Comparison of ENCODE assay signal across 8 cellular contexts in genomic region chr6:26054659-26054936, GRCh38. TPM values are rescaled to one million over a fixed set of nuclear protein-coding genes. Genes with fewer than 3 reads are reported as not detected.
DNase-seq lines count a peak whose midpoint lies in the region; ATAC-seq and TF ChIP-seq lines count a peak whose summit lies in the region.

No MANE protein-coding gene starts in this region.

- H3K27me3 ChIP-seq in adrenal gland (no peaks in the 10 kb centered on the region), liver (ENCODE audit: control insufficient read depth in 4 of 4, insufficient read depth in 4 of 4, low read length in 3 of 4) (no peaks in the 10 kb centered on the region), upper lobe of right lung (no peaks in the 10 kb centered on the region)

- H3K4me3 ChIP-seq in adrenal gland (peak overlapping the region in 3 of 4 donors; percentile 1 to 72 (median 39)), liver (ENCODE audit: low read depth in 1 of 3, low read length in 3 of 3) (peak overlapping the region; percentile 66 to 97 (median 94)), upper lobe of right lung (peak overlapping the region; percentile 76)

- H3K36me3 ChIP-seq in adrenal gland (replicated peaks in 1 of 2): no peaks in the 10 kb centered on the region
- H3K36me3 ChIP-seq in liver (ENCODE audit: control insufficient read depth in 4 of 4, insufficient read depth in 3 of 4, low read depth in 1 of 4, low read length in 3 of 4): no peaks in the 10 kb centered on the region
- no peaks in the 10 kb centered on the region for H3K36me3 ChIP-seq in upper lobe of right lung

- ATAC-seq in Right ventricle myocardium superior (ENCODE audit: poor library complexity) (peak; percentile 1), left ventricle myocardium superior (no peak), upper lobe of right lung (no peak)

- 2 to 6% (median 5%) methylated on average over 6 of the region's 6 CpGs for WGBS in adrenal gland, 4 donors
- WGBS in liver: 3% methylated on average over 6 of the region's 6 CpGs

- H3K4me1 ChIP-seq in adrenal gland (replicated peaks in 1 of 2) (peaks cover 0 to 11% of the 10 kb centered on the region in 2 donors), liver (ENCODE audit: control insufficient read depth in 4 of 4, insufficient read depth in 4 of 4, low read length in 3 of 4) (peaks cover 2 to 16% (median 6%) of the 10 kb centered on the region in 4 donors), upper lobe of right lung (no peaks in the 10 kb centered on the region)

- H3K27ac ChIP-seq in adrenal gland (peak overlapping the region; percentile 80 to 98 (median 96)), liver (ENCODE audit: low read depth in 1 of 2, low read length in 2 of 2) (peak overlapping the region; percentile 92 to 95), upper lobe of right lung (peak overlapping the region; percentile 97)

- TF ChIP-seq CTCF in adrenal gland (IDR thresholded peaks at IDR 0.05): no peak
- no peak for TF ChIP-seq CTCF in liver (IDR thresholded peaks at IDR 0.05; ENCODE audit: low read depth, low read length, missing input control)
- no peak for TF ChIP-seq CTCF in upper lobe of right lung (IDR thresholded peaks at IDR 0.05)

- TF ChIP-seq POLR2A in adrenal gland (IDR thresholded peaks at IDR 0.05): no peak

- DNase-seq in Right ventricle myocardium superior (no peak), left ventricle myocardium superior (no peak), adrenal gland (no peak), upper lobe of right lung (no peak), NCI-H1417 treated with DMSO at 0.1 percent for 48 hours (lab: John Stamatoyannopoulos, UW) (no peak), NCI-H2107 treated with DMSO at 0.1 percent for 48 hours (lab: John Stamatoyannopoulos, UW; ENCODE audit: unreplicated experiment) (no peak)
- DNase-seq in effector CD8-positive, alpha-beta T cell (lab: John Stamatoyannopoulos, UW): no peak

- H3K9me3 ChIP-seq in adrenal gland (replicated peaks in 1 of 3) (no peaks in the 10 kb centered on the region), liver (ENCODE audit: control insufficient read depth in 4 of 4, low read length in 3 of 4) (no peaks in the 10 kb centered on the region), upper lobe of right lung (no peaks in the 10 kb centered on the region)

- peak overlapping the region; percentile 75 to 100 for H3K9ac ChIP-seq in liver (ENCODE audit: low read depth in 1 of 2, low read length in 2 of 2)

- intact Hi-C loops in Right ventricle myocardium superior (cut with DNase I) (no loop called here), left ventricle myocardium superior (cut with micrococcal nuclease) (no loop called here), adrenal gland (cut with DNase I) (no loop called here), upper lobe of right lung (cut with DNase I) (no loop called here)

- TF ChIP-seq RAD21 in liver (IDR thresholded peaks at IDR 0.05): no peak

TF ChIP-seq in liver, 16 proteins besides CTCF, POLR2A, EP300 and RAD21:
- TF ChIP-seq JUND (IDR thresholded peaks at IDR 0.05) (peak in 1 of 2 donors; percentile 51), FOXA2 (IDR thresholded peaks at IDR 0.05) (peak; percentile 5), RXRA (IDR thresholded peaks at IDR 0.05) (no peak), TAF1 (conservative IDR thresholded peaks at IDR 0.05) (peak; percentile 10), REST (IDR thresholded peaks at IDR 0.05) (no peak), ATF3 (IDR thresholded peaks at IDR 0.05) (peak; percentile 13), FOXA1 (IDR thresholded peaks at IDR 0.05) (no peak), SP1 (IDR thresholded peaks at IDR 0.05) (no peak), ZBTB33 (IDR thresholded peaks at IDR 0.05) (peak; percentile 19), NR2F2 (IDR thresholded peaks at IDR 0.05) (no peak), MAX (IDR thresholded peaks at IDR 0.05) (no peak), EGR1 (IDR thresholded peaks at IDR 0.05; ENCODE audit: low read depth in 2 of 2) (peak in 1 of 2 donors; percentile 32), HNF4G (IDR thresholded peaks at IDR 0.05) (no peak), GABPA (IDR thresholded peaks at IDR 0.05 in 1 of 2, conservative IDR thresholded peaks at IDR 0.05 in 1 of 2) (no peak), YY1 (IDR thresholded peaks at IDR 0.05) (no peak), HNF4A (conservative IDR thresholded peaks at IDR 0.05) (no peak)

RNA-seq across cellular contexts. Expression of gene HFE, which starts 32.6 kb away (rescaled TPM):
- 5.2 TPM for total RNA-seq in Right ventricle myocardium superior
- 4.5 TPM for total RNA-seq in left ventricle myocardium superior
- 10 to 100 TPM; 12.9 to 32.1 (median 23.6) TPM for total RNA-seq in adrenal gland
- 10 to 100 TPM in 1 of 3 donors, 1 to 10 TPM in 2; 6.2 to 15.9 (median 6.4) TPM for polyA plus RNA-seq in adrenal gland
- total RNA-seq in liver: 10 to 100 TPM in 1 of 2 donors, 1 to 10 TPM in 1; 6.7 to 12.7 TPM
- 1 to 10 TPM; 6.3 to 9.6 TPM for polyA plus RNA-seq in liver
- 9.2 TPM for total RNA-seq in upper lobe of right lung

Comparison
In these comparisons a context has a peak if more than half of its experiments do, and no peak if none do; other contexts are left out.
1. H3K4me3 ChIP-seq: peak in every context shown above with its lines; median percentile 94 in liver; 76 in upper lobe of right lung; 39 in adrenal gland.